In the genomic region with DNA sequence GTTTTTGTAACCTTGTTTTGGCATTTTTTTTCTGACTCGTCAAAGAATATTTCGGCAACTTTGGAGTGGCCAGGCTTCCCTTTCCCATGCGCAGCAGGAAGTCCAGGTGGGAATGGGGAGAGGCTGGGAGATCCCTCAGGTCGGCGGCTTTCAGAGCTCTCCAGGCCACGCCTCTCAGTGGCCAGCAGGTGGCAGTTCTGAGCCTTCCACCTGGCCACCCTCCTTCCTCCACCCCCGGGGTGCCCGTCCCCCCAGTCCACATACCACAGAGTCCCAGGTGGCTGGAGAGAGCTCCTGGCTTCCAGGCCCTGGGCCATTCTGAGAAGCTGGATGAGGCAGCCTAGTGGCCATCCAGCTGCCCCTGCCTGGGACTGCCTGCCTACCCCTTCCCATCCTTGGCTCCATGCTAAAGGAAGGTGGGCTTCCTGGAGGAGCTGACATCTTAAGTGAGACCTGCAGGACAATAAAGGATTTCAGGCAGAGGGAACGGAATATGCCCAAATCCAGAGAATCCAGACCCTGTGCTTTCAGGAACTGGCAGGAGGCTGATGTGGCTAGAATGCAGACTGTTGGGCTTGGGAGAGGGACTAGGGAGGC, we compare ENCODE assay signal across 8 cellular contexts. TPM values are rescaled to one million over a fixed set of nuclear protein-coding genes. Genes with fewer than 3 reads are reported as not detected.
DNase-seq lines count a peak whose midpoint lies in the region; ATAC-seq and TF ChIP-seq lines count a peak whose summit lies in the region.

No MANE protein-coding gene starts in this region.

- ATAC-seq in HG03565 (IDR thresholded peaks at IDR 0.05; ENCODE audit: unreplicated experiment) = peak; percentile 48
- peak; percentile 82 for ATAC-seq in foreskin keratinocyte
- no peak for ATAC-seq in GM18858 (IDR thresholded peaks at IDR 0.05; ENCODE audit: unreplicated experiment)

- H3K27ac ChIP-seq in foreskin keratinocyte = no peak overlapping the region
- no peak overlapping the region for H3K27ac ChIP-seq in spleen

- H3K36me3 Mint-ChIP-seq in Calu3 (ENCODE audit: insufficient read depth, unreplicated experiment) = no peaks in the 10 kb centered on the region

- peak; percentile 71 for TF ChIP-seq CTCF in Calu3 (IDR thresholded peaks at IDR 0.05; ENCODE audit: unreplicated experiment)
- peak; percentile 69 for TF ChIP-seq CTCF in foreskin keratinocyte (conservative IDR thresholded peaks at IDR 0.05)
- TF ChIP-seq CTCF in spleen (IDR thresholded peaks at IDR 0.05 in 8 of 11, conservative IDR thresholded peaks at IDR 0.05 in 3 of 11) = peak in 9 of 11 experiments; percentile 32 to 68 (median 60)

- H3K9me3 ChIP-seq in spleen = no peaks in the 10 kb centered on the region

- CTCF ChIA-PET in Calu3 (lab: Charles Lee) = interaction anchor here (0.6 to 0.9 kb wide), 2 partner anchors 128 to 792 kb away, joined by 3 read pairs; no protein-coding TSS in a partner anchor

- no peaks in the 10 kb centered on the region for H3K9me3 Mint-ChIP-seq in Calu3 (ENCODE audit: low read depth, unreplicated experiment)

- no peak overlapping the region for H3K27ac Mint-ChIP-seq in Calu3 (ENCODE audit: unreplicated experiment)

- no peaks in the 10 kb centered on the region for H3K36me3 ChIP-seq in spleen

- H3K4me3 Mint-ChIP-seq in Calu3 (ENCODE audit: low read depth, unreplicated experiment) = no peak overlapping the region

- intact Hi-C loops in Calu3 (cut with micrococcal nuclease; ENCODE audit: unreplicated experiment) = no loop called here
- intact Hi-C loops in spleen (cut with DNase I; ENCODE audit: low total_unique reads) = no loop called here

- H3K4me3 ChIP-seq in spleen = no peak overlapping the region

- H3K4me1 ChIP-seq in foreskin keratinocyte = no peaks in the 10 kb centered on the region
- peaks cover 0 to 7% (median 0%) of the 10 kb centered on the region in 6 donors for H3K4me1 ChIP-seq in spleen

- BruUV-seq in Calu3 (replicated peaks; lab: Mats Ljungman, UMichigan) = no TSS peak

- no peaks in the 10 kb centered on the region for H3K27me3 ChIP-seq in foreskin keratinocyte
- peaks cover 0 to 46% (median 4%) of the 10 kb centered on the region in 7 donors for H3K27me3 ChIP-seq in spleen (replicated peaks in 1 of 7)

- peaks cover 16% of the 10 kb centered on the region for H3K27me3 Mint-ChIP-seq in Calu3 (ENCODE audit: unreplicated experiment)

- no peak for TF ChIP-seq POLR2A in spleen (IDR thresholded peaks at IDR 0.05)

- H3K4me1 Mint-ChIP-seq in Calu3 (ENCODE audit: low read depth, unreplicated experiment) = no peaks in the 10 kb centered on the region

- WGBS in spleen, 5 donors = 16 to 31% (median 19%) methylated on average over 9 of the region's 9 CpGs

- DNase-seq in Calu3 = peak; percentile 67
- DNase-seq in activated CD4-positive, alpha-beta T cell treated with anti-CD3 and anti-CD28 coated beads, Interleukin-2, amount 50 U/mL, for 1 hour = peak; percentile 34
- no peak for DNase-seq in foreskin keratinocyte
- no peak for DNase-seq in spleen
- no peak for DNase-seq in NCI-H2029 (lab: John Stamatoyannopoulos, UW)
- DNase-seq in activated CD4-positive, CD25-positive, alpha-beta regulatory T cell (lab: John Stamatoyannopoulos, UW) = no peak

RNA-seq across cellular contexts. Expression of a gene that starts 46.3 kb away (rescaled TPM):
- total RNA-seq in Calu3 (2022) = 11.0 and 15.9 TPM in 2 replicates
- 11.9 and 13.3 TPM in 2 replicates for total RNA-seq in foreskin keratinocyte
- 11.3 and 11.6 TPM in 2 replicates for polyA plus RNA-seq in foreskin keratinocyte
- 1 to 10 TPM; 2.3 to 4.8 (median 4.0) TPM for total RNA-seq in spleen
- 1 to 10 TPM; 3.5 to 4.0 (median 3.9) TPM for polyA plus RNA-seq in spleen

Comparison
In these comparisons a context has a peak if more than half of its experiments do, and no peak if none do; other contexts are left out.
1. DNase-seq: peak in Calu3 (single experiment) and activated CD4-positive, alpha-beta T cell treated with anti-CD3 and anti-CD28 coated beads, Interleukin-2, amount 50 U/mL, for 1 hour (single experiment); none in foreskin keratinocyte (0 of 2), spleen (single experiment), NCI-H2029 (single experiment) and activated CD4-positive, CD25-positive, alpha-beta regulatory T cell (0 of 4).
2. Peak in every context shown above with its lines, with median percentiles within 50 percentile points of each other: CTCF ChIP-seq.